In the genomic region with DNA sequence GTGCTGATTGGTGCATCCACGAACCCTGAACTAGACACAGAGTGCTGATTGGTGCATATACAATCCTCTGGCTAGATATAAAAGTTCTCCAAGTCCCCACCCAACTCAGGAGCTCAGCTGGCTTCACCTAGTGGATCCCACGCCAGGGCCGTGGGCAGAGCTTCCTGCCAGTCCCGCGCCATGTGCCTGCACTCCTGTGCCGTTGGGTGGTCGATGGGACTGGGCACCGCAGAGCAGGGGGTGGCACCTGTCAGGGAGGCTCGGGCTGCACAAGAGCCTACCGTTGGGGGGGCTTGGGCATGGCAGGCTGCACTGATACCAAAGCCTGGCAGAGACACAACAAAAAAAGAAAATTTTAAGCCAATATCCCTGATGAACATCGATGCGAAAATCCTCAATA, we compare ENCODE assay signal across 3 cellular contexts.
"Had no signal": no experiment of that assay in that cellular context is flagged by ENCODE, and none has a peak within 500 bp of the region (broad histone marks: within the 10 kb centered on the region; RNA-seq: fewer than 3 reads in every experiment).

No MANE protein-coding gene starts in this region.

- ATAC-seq: GM12878 had no signal

- H3K4me3 ChIP-seq: GM12878 had no signal

- DNase-seq: GDM1, GF-D8 had no signal
